In the genomic region with DNA sequence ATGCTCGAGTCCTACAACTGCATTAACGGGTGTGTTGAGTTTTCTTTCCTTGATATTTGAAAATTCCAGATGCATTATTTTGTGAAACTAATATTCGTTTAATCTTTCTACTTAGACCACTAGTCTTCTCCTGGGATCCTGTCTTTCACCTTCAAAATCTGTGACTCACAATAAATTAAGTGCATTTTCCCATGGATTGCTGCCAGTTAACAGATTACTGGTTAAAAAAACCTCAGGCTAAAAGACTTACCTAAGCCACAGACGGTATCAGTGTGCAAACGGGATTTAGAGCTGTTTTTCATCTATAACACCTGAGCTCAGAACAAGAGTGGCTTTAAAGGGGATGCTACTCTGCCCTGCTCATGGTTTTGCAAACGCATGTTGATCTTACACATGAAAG, we compare ENCODE assay signal across 13 cellular contexts. TPM values are rescaled to one million over a fixed set of nuclear protein-coding genes. Genes with fewer than 3 reads are reported as not detected.
DNase-seq lines count a peak whose midpoint lies in the region; TF ChIP-seq lines count a peak whose summit lies in the region.
"Had no signal": no experiment of that assay in that cellular context is flagged by ENCODE, and none has a peak within 500 bp of the region (broad histone marks: within the 10 kb centered on the region; RNA-seq: fewer than 3 reads in every experiment).

No MANE protein-coding gene starts in this region.

- intact Hi-C loops in esophagus squamous epithelium (cut with DNase I) = no loop called here

- TF ChIP-seq POLR2A in esophagus squamous epithelium (IDR thresholded peaks at IDR 0.05) = no peak

- H3K27ac ChIP-seq in esophagus squamous epithelium = no peak overlapping the region

- no peaks in the 10 kb centered on the region for H3K27me3 ChIP-seq in esophagus squamous epithelium

- H3K4me3 ChIP-seq in Jurkat, Clone E6-1 (ENCODE audit: low read length) = no peak overlapping the region
- no peak overlapping the region for H3K4me3 ChIP-seq in epithelial cell of esophagus (ENCODE audit: low read length)
- H3K4me3 ChIP-seq in esophagus squamous epithelium = no peak overlapping the region

- TF ChIP-seq CTCF in epithelial cell of esophagus (IDR thresholded peaks at IDR 0.05; ENCODE audit: insufficient read depth, low read depth, low read length, missing control alignments) = no peak
- TF ChIP-seq CTCF in esophagus squamous epithelium (IDR thresholded peaks at IDR 0.05) = no peak

- WGBS in esophagus squamous epithelium, 2 donors = 59 to 61% methylated on average over 6 of the region's 6 CpGs

- H3K4me1 ChIP-seq in esophagus squamous epithelium = peaks cover 0 to 8% (median 0%) of the 10 kb centered on the region in 3 donors

- peak; percentile 33 for DNase-seq in Jurkat, Clone E6-1 (ENCODE audit: low read depth, low spot score)
- DNase-seq in NCI-H82 (lab: John Stamatoyannopoulos, UW) = peak; percentile 69
- peak; percentile 6 for DNase-seq in epithelial cell of esophagus (ENCODE audit: low read depth)
- DNase-seq in renal cortical epithelial cell (ENCODE audit: low read depth) = peak; percentile 75
- no peak for DNase-seq in SHP77 (lab: John Stamatoyannopoulos, UW)
- DNase-seq in NCI-H2196 (lab: John Stamatoyannopoulos, UW; ENCODE audit: unreplicated experiment) = no peak
- DNase-seq in esophagus squamous epithelium (lab: John Stamatoyannopoulos, UW) = no peak
- DNase-seq: CD8-positive, alpha-beta T cell; COR-L47; DND-41; GDM1; GOT3; H9 had no signal

- no peaks in the 10 kb centered on the region for H3K9me3 ChIP-seq in esophagus squamous epithelium

- H3K36me3 ChIP-seq in esophagus squamous epithelium = peaks cover 0 to 98% (median 4%) of the 10 kb centered on the region in 3 donors

RNA-seq across cellular contexts. Expression of a gene that starts 10.2 kb away (rescaled TPM):
- polyA plus RNA-seq in Jurkat, Clone E6-1 (2012; ENCODE audit: insufficient read depth, insufficient read length) = 59.7 TPM
- total RNA-seq in renal cortical epithelial cell (39.3 and 40.5 TPM in 2 replicates), esophagus squamous epithelium (10 to 100 TPM; 23.1 to 42.2 (median 33.1) TPM)

RNA-seq across cellular contexts. Expression of a gene that starts 45.3 kb away (rescaled TPM):
- polyA plus RNA-seq in Jurkat, Clone E6-1 (2012; ENCODE audit: insufficient read depth, insufficient read length) = 169 TPM
- total RNA-seq in renal cortical epithelial cell = 369 and 391 TPM in 2 replicates
- total RNA-seq in esophagus squamous epithelium = 100 to 1,000 TPM in 3 of 4 donors, 10 to 100 TPM in 1; 69.6 to 147 (median 121) TPM

Comparison
In these comparisons a context has a peak if more than half of its experiments do, and no peak if none do; other contexts are left out.
1. DNase-seq: peak in Jurkat, Clone E6-1 (single experiment), NCI-H82 (single experiment), epithelial cell of esophagus (single experiment) and renal cortical epithelial cell (single experiment); none in SHP77 (0 of 2), NCI-H2196 (single experiment) and esophagus squamous epithelium (single experiment).